In the genomic region with DNA sequence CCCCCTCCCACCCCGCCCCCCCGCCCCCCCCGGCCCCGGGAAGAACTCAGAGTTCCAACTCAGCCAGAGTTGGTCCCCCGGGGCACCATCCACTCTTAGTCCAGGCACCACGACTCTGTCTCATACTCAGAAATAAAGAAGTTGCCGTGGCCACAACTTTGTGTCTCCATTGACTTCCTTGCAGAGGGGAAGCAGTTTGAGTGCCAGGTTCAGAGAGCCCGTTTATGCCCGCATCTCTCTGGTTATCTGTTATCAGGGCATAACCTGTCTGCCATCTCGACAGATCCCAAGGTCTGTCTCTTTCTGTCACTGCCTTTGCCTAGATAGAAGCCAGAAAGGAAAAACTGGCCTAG, we compare ENCODE assay signal across 9 cellular contexts. TPM values are rescaled to one million over a fixed set of nuclear protein-coding genes. Genes with fewer than 3 reads are reported as not detected.
DNase-seq lines count a peak whose midpoint lies in the region; ATAC-seq, FAIRE-seq and TF ChIP-seq lines count a peak whose summit lies in the region.
"Had no signal": no experiment of that assay in that cellular context is flagged by ENCODE, and none has a peak within 500 bp of the region (broad histone marks: within the 10 kb centered on the region; RNA-seq: fewer than 3 reads in every experiment).

No MANE protein-coding gene starts in this region.

- peak overlapping the region; percentile 93 for H3K4me3 Mint-ChIP-seq in activated naive CD4-positive, alpha-beta T cell treated with anti-CD3 and anti-CD28 coated beads for 36 hours
- peak overlapping the region; percentile 91 for H3K4me3 Mint-ChIP-seq in dendritic cell treated with granulocyte-macrophage colony-stimulating factor and Interleukin-4, amounts not matched to agents 40 ng/mL and 50 ng/mL, for 4 days
- peak overlapping the region; percentile 98 to 99 (median 98) for H3K4me3 Mint-ChIP-seq in nephron

- CTCF ChIA-PET in activated naive CD4-positive, alpha-beta T cell treated with anti-CD3 and anti-CD28 coated beads for 36 hours (lab: Charles Lee) = no interaction called here

- TF ChIP-seq CTCF in nephron (IDR thresholded peaks at IDR 0.05; ENCODE audit: unreplicated experiment in 3 of 3) = no peak

- H3K4me1 Mint-ChIP-seq in activated naive CD4-positive, alpha-beta T cell treated with anti-CD3 and anti-CD28 coated beads for 36 hours (ENCODE audit: low read depth) = peaks cover 34% of the 10 kb centered on the region
- H3K4me1 Mint-ChIP-seq in dendritic cell treated with granulocyte-macrophage colony-stimulating factor and Interleukin-4, amounts not matched to agents 40 ng/mL and 50 ng/mL, for 4 days (ENCODE audit: low read depth) = peaks cover 33% of the 10 kb centered on the region
- peaks cover 36% of the 10 kb centered on the region for H3K4me1 Mint-ChIP-seq in nephron

- no peak for FAIRE-seq in RCC 7860 (lab: Jason Lieb, UNC)
- FAIRE-seq: colon had no signal

- H3K9me3 Mint-ChIP-seq in activated naive CD4-positive, alpha-beta T cell treated with anti-CD3 and anti-CD28 coated beads for 36 hours = no peaks in the 10 kb centered on the region
- no peaks in the 10 kb centered on the region for H3K9me3 Mint-ChIP-seq in dendritic cell treated with granulocyte-macrophage colony-stimulating factor and Interleukin-4, amounts not matched to agents 40 ng/mL and 50 ng/mL, for 4 days
- H3K9me3 Mint-ChIP-seq in nephron = no peaks in the 10 kb centered on the region

- H3K27ac Mint-ChIP-seq in activated naive CD4-positive, alpha-beta T cell treated with anti-CD3 and anti-CD28 coated beads for 36 hours = peak overlapping the region; percentile 96
- peak overlapping the region; percentile 98 for H3K27ac Mint-ChIP-seq in dendritic cell treated with granulocyte-macrophage colony-stimulating factor and Interleukin-4, amounts not matched to agents 40 ng/mL and 50 ng/mL, for 4 days
- peak overlapping the region; percentile 97 to 99 (median 98) for H3K27ac Mint-ChIP-seq in nephron

- H3K27me3 Mint-ChIP-seq in activated naive CD4-positive, alpha-beta T cell treated with anti-CD3 and anti-CD28 coated beads for 36 hours (ENCODE audit: low read depth) = no peaks in the 10 kb centered on the region
- H3K27me3 Mint-ChIP-seq in dendritic cell treated with granulocyte-macrophage colony-stimulating factor and Interleukin-4, amounts not matched to agents 40 ng/mL and 50 ng/mL, for 4 days = no peaks in the 10 kb centered on the region
- no peaks in the 10 kb centered on the region for H3K27me3 Mint-ChIP-seq in nephron (ENCODE audit: low read depth)

- no peak for DNase-seq in activated naive CD4-positive, alpha-beta T cell treated with anti-CD3 and anti-CD28 coated beads for 36 hours
- DNase-seq in activated naive CD4-positive, alpha-beta T cell treated with anti-CD3 and anti-CD28 coated beads, Interleukin-2, amount 50 U/mL, for 16 hours = no peak
- DNase-seq in NOMO-1 treated with dmso at 0.1 percent for 144 hours (lab: John Stamatoyannopoulos, UW; ENCODE audit: unreplicated experiment) (peak; percentile 42), RCC 7860 (ENCODE audit: low spot score) (no peak)

- peaks cover 18% of the 10 kb centered on the region for H3K36me3 Mint-ChIP-seq in activated naive CD4-positive, alpha-beta T cell treated with anti-CD3 and anti-CD28 coated beads for 36 hours (ENCODE audit: low read depth)
- peaks cover 43% of the 10 kb centered on the region for H3K36me3 Mint-ChIP-seq in dendritic cell treated with granulocyte-macrophage colony-stimulating factor and Interleukin-4, amounts not matched to agents 40 ng/mL and 50 ng/mL, for 4 days (ENCODE audit: low read depth)
- H3K36me3 Mint-ChIP-seq in nephron (ENCODE audit: low read depth) = peaks cover 34% of the 10 kb centered on the region

- intact Hi-C loops in activated naive CD4-positive, alpha-beta T cell treated with anti-CD3 and anti-CD28 coated beads for 36 hours (cut with micrococcal nuclease) = loop anchor here (2.0 kb wide), 1 partner anchor 21 kb away; no protein-coding TSS in a partner anchor
- intact Hi-C loops in dendritic cell treated with granulocyte-macrophage colony-stimulating factor and Interleukin-4, amounts not matched to agents 40 ng/mL and 50 ng/mL, for 4 days (cut with micrococcal nuclease) = no loop called here

- ATAC-seq in HG02763 (IDR thresholded peaks at IDR 0.05; ENCODE audit: unreplicated experiment) (no peak), HG03135 (IDR thresholded peaks at IDR 0.05; ENCODE audit: unreplicated experiment) (no peak)

RNA-seq across cellular contexts. Expression of gene CDC5L, which starts 0.6 kb away (rescaled TPM):
- total RNA-seq in activated naive CD4-positive, alpha-beta T cell treated with anti-CD3 and anti-CD28 coated beads for 36 hours = 10 to 100 TPM; 17.9 to 18.8 TPM

RNA-seq across cellular contexts. Expression of gene SPATS1, which starts 45.7 kb away (rescaled TPM):
- not detected for total RNA-seq in activated naive CD4-positive, alpha-beta T cell treated with anti-CD3 and anti-CD28 coated beads for 36 hours
